3 cellular contexts compared by ENCODE assay signal in the genomic region with DNA sequence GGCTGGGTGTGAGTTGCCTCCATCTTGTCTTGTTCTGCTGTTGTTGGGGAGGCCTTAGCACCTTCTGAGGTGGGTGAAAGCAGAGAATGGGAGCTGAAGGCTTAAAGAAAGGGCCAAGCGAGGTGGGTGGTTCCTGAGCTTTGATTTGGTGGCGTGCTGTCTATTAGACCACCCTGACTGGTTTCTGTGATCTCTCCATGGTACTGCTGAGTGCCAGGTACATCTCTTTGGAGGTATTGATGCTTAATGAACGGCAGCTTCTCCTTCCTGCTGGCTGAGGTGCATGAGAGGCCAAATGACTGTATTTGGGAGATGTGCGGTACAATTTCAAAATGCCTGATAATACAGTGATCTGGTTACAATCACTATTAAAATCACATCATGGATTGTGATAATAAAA.
TF ChIP-seq lines count a peak whose summit lies in the region.

No MANE protein-coding gene starts in this region.

TF ChIP-seq in SK-N-SH, 30 proteins besides CTCF, POLR2A, EP300 and RAD21 (continued from another document):
- peak; percentile 71; the same call in 1 of the 2 replicates for TF ChIP-seq REST (IDR thresholded peaks at IDR 0.05; ENCODE audit: low read depth, low read length)

TF ChIP-seq in SK-N-SH treated with all-trans-retinoic acid at 6 μM for 48 hours, 23 proteins besides CTCF, POLR2A, EP300 and RAD21:
- TF ChIP-seq PATZ1 (CRISPR knock-in tag; IDR thresholded peaks at IDR 0.05; ENCODE audit: borderline replicate concordance) (no peak), CREB5 (CRISPR knock-in tag; IDR thresholded peaks at IDR 0.05; ENCODE audit: low read depth) (no peak), ZNF565 (CRISPR knock-in tag; conservative IDR thresholded peaks at IDR 0.05; ENCODE audit: low read depth) (no peak), PPARA (CRISPR knock-in tag; IDR thresholded peaks at IDR 0.05; ENCODE audit: borderline replicate concordance) (no peak), CSDC2 (CRISPR knock-in tag; IDR thresholded peaks at IDR 0.05) (no peak), GLIS3 (CRISPR knock-in tag; IDR thresholded peaks at IDR 0.05) (no peak), TOX (CRISPR knock-in tag; IDR thresholded peaks at IDR 0.05; ENCODE audit: borderline replicate concordance) (no peak), ESRRG (CRISPR knock-in tag; IDR thresholded peaks at IDR 0.05) (no peak), ARNTL (CRISPR knock-in tag; IDR thresholded peaks at IDR 0.05; ENCODE audit: borderline replicate concordance, low read depth) (no peak), ZNF8 (CRISPR knock-in tag; IDR thresholded peaks at IDR 0.05) (no peak), ISL1 (CRISPR knock-in tag; IDR thresholded peaks at IDR 0.05) (no peak), ZFP3 (CRISPR knock-in tag; IDR thresholded peaks at IDR 0.05) (no peak), ZC3H10 (CRISPR knock-in tag; IDR thresholded peaks at IDR 0.05) (no peak), ZNF70 (CRISPR knock-in tag; IDR thresholded peaks at IDR 0.05) (no peak)

TF ChIP-seq in GM23338, 12 proteins besides CTCF, POLR2A, EP300 and RAD21 (continued from another document):
- no peak for TF ChIP-seq EZH2phosphoT487 (IDR thresholded peaks at IDR 0.05; ENCODE audit: unreplicated experiment)
TF ChIP-seq in GM23338: peak in this region for 1.
